Comparison of ENCODE assay signal across 20 cellular contexts in the genomic region with DNA sequence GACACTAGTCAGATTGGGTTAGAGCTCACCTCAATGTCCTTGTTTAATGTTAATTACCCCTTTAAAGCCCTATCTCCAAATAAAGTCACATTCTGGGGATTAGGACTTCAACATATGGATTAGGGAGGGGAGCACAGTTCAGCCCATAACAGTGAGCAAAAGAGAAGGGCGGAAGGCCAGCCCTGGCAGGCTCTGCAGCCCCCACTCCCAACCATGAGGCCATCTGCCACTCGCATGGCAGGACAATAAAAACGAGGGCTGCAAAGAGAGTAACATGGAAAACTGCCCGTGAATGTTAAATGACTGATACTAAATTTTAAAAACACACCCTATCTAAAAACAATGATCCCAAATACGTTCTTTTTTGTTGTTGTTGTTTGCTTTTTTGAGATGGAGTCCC. TPM values are rescaled to one million over a fixed set of nuclear protein-coding genes. Genes with fewer than 3 reads are reported as not detected.
DNase-seq lines count a peak whose midpoint lies in the region; ATAC-seq lines count a peak whose summit lies in the region.
"Had no signal": no experiment of that assay in that cellular context is flagged by ENCODE, and none has a peak within 500 bp of the region (broad histone marks: within the 10 kb centered on the region; RNA-seq: fewer than 3 reads in every experiment).

No MANE protein-coding gene starts in this region.

- no peak overlapping the region for H3K4me3 Mint-ChIP-seq in activated T-cell treated with anti-CD3 and anti-CD28 coated beads, Interleukin-2, amount 50 U/mL, for 24 hours
- no peak overlapping the region for H3K4me3 Mint-ChIP-seq in activated T-cell treated with anti-CD3 and anti-CD28 coated beads, Interleukin-2, amount 50 U/mL, for 4 hours
- H3K4me3 Mint-ChIP-seq in activated CD8-positive, alpha-beta T cell treated with anti-CD3 and anti-CD28 coated beads, Interleukin-2, amount 10 ng/mL, durations not matched to agents 7 days and 5 days = no peak overlapping the region
- peak overlapping the region in 8 of 10 donors; percentile 65 to 87 (median 84) for H3K4me3 Mint-ChIP-seq in naive thymus-derived CD8-positive, alpha-beta T cell

- in situ Hi-C loops in G401 (cut with HindIII; ENCODE audit: low sequenced_read_pairs) = no loop called here

- no peak for ATAC-seq in activated T-cell treated with anti-CD3 and anti-CD28 coated beads, Interleukin-2, amount 50 U/mL, for 4 hours
- ATAC-seq in activated CD8-positive, alpha-beta T cell treated with anti-CD3 and anti-CD28 coated beads, Interleukin-2, amount 10 ng/mL, durations not matched to agents 7 days and 5 days = no peak
- ATAC-seq in naive thymus-derived CD8-positive, alpha-beta T cell = no peak
- ATAC-seq in HG02870 (IDR thresholded peaks at IDR 0.05; ENCODE audit: unreplicated experiment) = no peak
- ATAC-seq: HepG2, left lung had no signal

- no peaks in the 10 kb centered on the region for H3K9me3 Mint-ChIP-seq in activated T-cell treated with anti-CD3 and anti-CD28 coated beads, Interleukin-2, amount 50 U/mL, for 24 hours
- no peaks in the 10 kb centered on the region for H3K9me3 Mint-ChIP-seq in activated T-cell treated with anti-CD3 and anti-CD28 coated beads, Interleukin-2, amount 50 U/mL, for 4 hours
- no peaks in the 10 kb centered on the region for H3K9me3 Mint-ChIP-seq in activated CD8-positive, alpha-beta T cell treated with anti-CD3 and anti-CD28 coated beads, Interleukin-2, amount 10 ng/mL, durations not matched to agents 7 days and 5 days (ENCODE audit: insufficient read depth)
- no peaks in the 10 kb centered on the region for H3K9me3 Mint-ChIP-seq in naive thymus-derived CD8-positive, alpha-beta T cell
- H3K9me3 Mint-ChIP-seq: activated T-helper 2 cell treated with anti-CD3 and anti-CD28 coated beads, Interferon-gamma antibody, Interleukin-2, Interleukin-4, amounts not matched to agents 10 μg/mL and 5 μg/mL and 100 μg/mL, durations not matched to agents 14 hours and 24 hours and 36 hours had no signal

- peaks cover 89% of the 10 kb centered on the region for H3K4me1 Mint-ChIP-seq in activated T-cell treated with anti-CD3 and anti-CD28 coated beads, Interleukin-2, amount 50 U/mL, for 24 hours (ENCODE audit: low read depth)
- peaks cover 79% of the 10 kb centered on the region for H3K4me1 Mint-ChIP-seq in activated T-cell treated with anti-CD3 and anti-CD28 coated beads, Interleukin-2, amount 50 U/mL, for 4 hours (ENCODE audit: low read depth)
- peaks cover 95% of the 10 kb centered on the region for H3K4me1 Mint-ChIP-seq in activated CD8-positive, alpha-beta T cell treated with anti-CD3 and anti-CD28 coated beads, Interleukin-2, amount 10 ng/mL, durations not matched to agents 7 days and 5 days (ENCODE audit: low read depth)
- peaks cover 55 to 96% (median 94%) of the 10 kb centered on the region in 4 donors for H3K4me1 Mint-ChIP-seq in naive thymus-derived CD8-positive, alpha-beta T cell

- no peaks in the 10 kb centered on the region for H3K27me3 Mint-ChIP-seq in activated T-cell treated with anti-CD3 and anti-CD28 coated beads, Interleukin-2, amount 50 U/mL, for 24 hours
- H3K27me3 Mint-ChIP-seq in activated T-cell treated with anti-CD3 and anti-CD28 coated beads, Interleukin-2, amount 50 U/mL, for 4 hours (ENCODE audit: low read depth) = no peaks in the 10 kb centered on the region
- H3K27me3 Mint-ChIP-seq in activated CD8-positive, alpha-beta T cell treated with anti-CD3 and anti-CD28 coated beads, Interleukin-2, amount 10 ng/mL, durations not matched to agents 7 days and 5 days (ENCODE audit: low read depth) = no peaks in the 10 kb centered on the region
- H3K27me3 Mint-ChIP-seq in naive thymus-derived CD8-positive, alpha-beta T cell = no peaks in the 10 kb centered on the region

- no peak for DNase-seq in activated T-cell treated with anti-CD3 and anti-CD28 coated beads, Interleukin-2, amount 50 U/mL, for 24 hours
- no peak for DNase-seq in activated T-cell treated with anti-CD3 and anti-CD28 coated beads, Interleukin-2, amount 50 U/mL, for 4 hours
- DNase-seq in G401 (ENCODE audit: low spot score) (peak; percentile 63), SKM-1 treated with dmso at 0.1 percent for 144 hours (lab: John Stamatoyannopoulos, UW; ENCODE audit: unreplicated experiment) (no peak)
- no peak for DNase-seq in activated CD8-positive, alpha-beta T cell treated with anti-CD3 and anti-CD28 coated beads, Interleukin-2, amount 10 ng/mL, durations not matched to agents 7 days and 5 days
- no peak for DNase-seq in naive thymus-derived CD8-positive, alpha-beta T cell
- DNase-seq in activated CD4-positive, CD25-positive, alpha-beta regulatory T cell treated with anti-CD3 and anti-CD28 coated beads, Interleukin-2, amount 50 U/mL, for 72 hours = no peak
- DNase-seq: ACHN; activated CD8-positive, alpha-beta memory T cell treated with anti-CD3 and anti-CD28 coated beads, Interleukin-2, amount 50 U/mL, for 4 hours; amygdala; cortex of kidney; esophagus squamous epithelium; hypothalamus; left lung; NCI-H1694 treated with DMSO at 0.1 percent for 48 hours; OCI-M1; Right ventricle myocardium superior had no signal

- H3K36me3 Mint-ChIP-seq in activated T-cell treated with anti-CD3 and anti-CD28 coated beads, Interleukin-2, amount 50 U/mL, for 24 hours (ENCODE audit: low read depth) = peaks cover 97% of the 10 kb centered on the region
- H3K36me3 Mint-ChIP-seq in activated T-cell treated with anti-CD3 and anti-CD28 coated beads, Interleukin-2, amount 50 U/mL, for 4 hours (ENCODE audit: insufficient read depth) = peaks cover 27% of the 10 kb centered on the region
- H3K36me3 Mint-ChIP-seq in activated CD8-positive, alpha-beta T cell treated with anti-CD3 and anti-CD28 coated beads, Interleukin-2, amount 10 ng/mL, durations not matched to agents 7 days and 5 days (ENCODE audit: low read depth) = peaks cover 79% of the 10 kb centered on the region
- H3K36me3 Mint-ChIP-seq in naive thymus-derived CD8-positive, alpha-beta T cell = peaks cover 0 to 54% (median 20%) of the 10 kb centered on the region in 3 donors

- CTCF ChIA-PET in activated CD8-positive, alpha-beta T cell treated with anti-CD3 and anti-CD28 coated beads, Interleukin-2, amount 10 ng/mL, durations not matched to agents 7 days and 5 days (lab: Charles Lee) = interaction anchor here (4.6 kb wide), 1 partner anchor 14 kb away, joined by 36 read pairs; no protein-coding TSS in a partner anchor

- H3K27ac Mint-ChIP-seq in activated T-cell treated with anti-CD3 and anti-CD28 coated beads, Interleukin-2, amount 50 U/mL, for 24 hours = peak overlapping the region; percentile 99
- H3K27ac Mint-ChIP-seq in activated CD8-positive, alpha-beta T cell treated with anti-CD3 and anti-CD28 coated beads, Interleukin-2, amount 10 ng/mL, durations not matched to agents 7 days and 5 days = peak overlapping the region; percentile 98
- peak overlapping the region; percentile 94 to 100 (median 99) for H3K27ac Mint-ChIP-seq in naive thymus-derived CD8-positive, alpha-beta T cell
- H3K27ac Mint-ChIP-seq: activated T-helper 2 cell treated with anti-CD3 and anti-CD28 coated beads, Interferon-gamma antibody, Interleukin-2, Interleukin-4, amounts not matched to agents 10 μg/mL and 5 μg/mL and 100 μg/mL, durations not matched to agents 14 hours and 24 hours and 36 hours had no signal

- POLR2A ChIA-PET in activated CD8-positive, alpha-beta T cell treated with anti-CD3 and anti-CD28 coated beads, Interleukin-2, amount 10 ng/mL, durations not matched to agents 7 days and 5 days (lab: Charles Lee) = interaction anchor here (1.7 kb wide), 1 partner anchor 34 kb away, joined by 10 read pairs; no protein-coding TSS in a partner anchor
- POLR2A ChIA-PET in naive thymus-derived CD8-positive, alpha-beta T cell (lab: Charles Lee) = interaction anchor here (0.6 to 28.6 kb wide), 7 partner anchors 10 to 33 kb away, joined by 3 to 674 read pairs (median 4); partner anchors contain the start of gene RGS10

RNA-seq across cellular contexts. Expression of gene RGS10, which starts 38.7 kb away (rescaled TPM):
- 100 to 1,000 TPM; 116 to 163 (median 137) TPM for total RNA-seq in activated T-cell treated with anti-CD3 and anti-CD28 coated beads, Interleukin-2, amount 50 U/mL, for 4 hours
- total RNA-seq in G401 (2014; rRNA removed; shearing (Covaris generic)) = 67.1 and 80.5 TPM in 2 replicates
- total RNA-seq in activated CD8-positive, alpha-beta T cell treated with anti-CD3 and anti-CD28 coated beads, Interleukin-2, amount 10 ng/mL, durations not matched to agents 7 days and 5 days = 100 to 1,000 TPM; 166 TPM
- total RNA-seq in naive thymus-derived CD8-positive, alpha-beta T cell = 100 to 1,000 TPM; 251 to 268 TPM
- polyA plus RNA-seq in naive thymus-derived CD8-positive, alpha-beta T cell = 100 to 1,000 TPM; 409 to 533 (median 504) TPM

Comparison
In these comparisons a context has a peak if more than half of its experiments do, and no peak if none do; other contexts are left out.
1. H3K4me3 Mint-ChIP-seq: peak in naive thymus-derived CD8-positive, alpha-beta T cell (8 of 10); none in activated T-cell treated with anti-CD3 and anti-CD28 coated beads, Interleukin-2, amount 50 U/mL, for 24 hours (single experiment), activated T-cell treated with anti-CD3 and anti-CD28 coated beads, Interleukin-2, amount 50 U/mL, for 4 hours (single experiment) and activated CD8-positive, alpha-beta T cell treated with anti-CD3 and anti-CD28 coated beads, Interleukin-2, amount 10 ng/mL, durations not matched to agents 7 days and 5 days (single experiment).
2. Peak in every context shown above with its lines, with median percentiles within 50 percentile points of each other: H3K27ac Mint-ChIP-seq.